ENCODE assay signal across 8 cellular contexts in the genomic region with DNA sequence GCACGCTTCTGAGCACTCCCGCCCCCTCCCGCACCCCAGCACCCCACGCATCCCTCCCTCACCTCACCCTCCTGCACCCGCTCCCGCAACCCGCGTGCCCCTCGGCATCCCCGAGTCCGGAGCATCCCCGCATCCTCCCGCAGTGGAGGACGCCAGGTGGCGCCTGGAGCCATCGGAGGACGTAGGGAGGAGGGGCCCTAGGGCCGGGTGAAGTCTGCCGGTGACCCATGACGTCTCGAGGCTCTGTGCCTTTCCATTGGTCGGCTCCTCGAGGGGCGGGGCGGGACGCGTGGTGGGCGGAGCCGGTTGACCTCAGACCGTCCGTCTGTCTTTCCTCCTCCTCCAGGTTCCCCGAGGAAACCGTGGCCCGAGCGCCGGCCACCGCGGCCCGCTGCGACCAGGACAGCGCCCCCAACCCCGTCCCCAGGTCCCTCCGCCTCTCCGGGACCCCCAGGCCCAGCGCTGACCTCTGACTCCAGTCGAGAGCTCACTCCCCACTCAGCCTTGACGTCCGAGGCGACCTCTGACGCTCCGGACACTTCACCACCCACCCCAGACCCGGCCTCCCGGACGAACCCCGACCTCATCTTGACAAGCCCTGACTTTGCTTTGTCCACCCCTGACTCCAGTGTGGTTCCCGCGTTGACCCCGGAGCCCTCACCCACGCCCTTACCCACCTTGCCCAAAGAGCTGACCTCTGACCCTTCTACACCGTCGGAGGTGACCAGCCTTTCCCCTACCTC. TPM values are rescaled to one million over a fixed set of nuclear protein-coding genes. Genes with fewer than 3 reads are reported as not detected.
A peak's percentile ranks its signal among the peaks of the same experiment; 100 is the strongest.
DNase-seq lines count a peak whose midpoint lies in the region; ATAC-seq and TF ChIP-seq lines count a peak whose summit lies in the region.

No MANE protein-coding gene starts in this region.

- H3K36me3 ChIP-seq in GM06990 (ENCODE audit: control insufficient read depth, insufficient read depth, low read length) (no peaks in the 10 kb centered on the region), thoracic aorta (no peaks in the 10 kb centered on the region)

- DNase-seq in GM06990 (ENCODE audit: extremely low read depth, insufficient read length), result peak; percentile 93
- peak; percentile 83 for DNase-seq in NB4 (ENCODE audit: low read depth)
- DNase-seq in SK-N-DZ (ENCODE audit: low spot score), result peak; percentile 74
- peak; percentile 88 for DNase-seq in activated naive CD4-positive, alpha-beta T cell treated with anti-CD3 and anti-CD28 coated beads, Interleukin-2, amount 50 U/mL, for 16 hours
- DNase-seq in glomerular endothelial cell (ENCODE audit: extremely low read depth, low read depth, low spot score), result peak; percentile 29
- peak; percentile 82 for DNase-seq in omental fat pad (ENCODE audit: low spot score)
- peak; percentile 71 for DNase-seq in thoracic aorta (ENCODE audit: low spot score)

- H3K9me3 ChIP-seq in thoracic aorta, result no peaks in the 10 kb centered on the region

- TF ChIP-seq CTCF in GM06990 (IDR thresholded peaks at IDR 0.05; ENCODE audit: insufficient read depth, low read length, poor library complexity, severe bottlenecking) (peak; percentile 93), NB4 (IDR thresholded peaks at IDR 0.05; ENCODE audit: low read depth, low read length) (peak; percentile 49), omental fat pad (IDR thresholded peaks at IDR 0.05) (peak in 1 of 3 donors; percentile 74), thoracic aorta (IDR thresholded peaks at IDR 0.05) (peak; percentile 85)

- H3K4me3 ChIP-seq in GM06990 (replicated peaks; ENCODE audit: low read depth, low read length), result peak overlapping the region; percentile 58
- H3K4me3 ChIP-seq in NB4 (ENCODE audit: low read depth, low read length), result no peak overlapping the region
- peak overlapping the region; percentile 72 for H3K4me3 ChIP-seq in thoracic aorta

- no peaks in the 10 kb centered on the region for H3K27me3 ChIP-seq in GM06990 (replicated peaks; ENCODE audit: control insufficient read depth, insufficient read depth, low read length)
- no peaks in the 10 kb centered on the region for H3K27me3 ChIP-seq in thoracic aorta (replicated peaks; ENCODE audit: insufficient read depth)

- peak overlapping the region; percentile 34 to 43 for H3K27ac ChIP-seq in thoracic aorta

- no peak for TF ChIP-seq POLR2A in NB4 (IDR thresholded peaks at IDR 0.05; ENCODE audit: extremely low read depth, insufficient read length)

- H3K4me1 ChIP-seq in thoracic aorta (ENCODE audit: control insufficient read depth in 1 of 2, low read depth in 2 of 2), result peaks cover 0 to 3% of the 10 kb centered on the region in 2 donors

- ATAC-seq in HG02571 (IDR thresholded peaks at IDR 0.05; ENCODE audit: unreplicated experiment) (peak; percentile 98), omental fat pad (ENCODE audit: low FRiP score) (peak; percentile 97), thoracic aorta (ENCODE audit: insufficient number of reproducible peaks, low FRiP score, low read depth) (peak; percentile 95)

RNA-seq across cellular contexts. Expression of gene SBK2, which starts 19.9 kb away (rescaled TPM):
- polyA plus RNA-seq in SK-N-DZ (2014; cell fraction: cytosol; rRNA removed), result not detected in 2 replicates
- polyA plus RNA-seq in SK-N-DZ (2014; cell fraction: nucleus; rRNA removed), result not detected in 2 replicates
- total RNA-seq in glomerular endothelial cell (not detected in 2 replicates), omental fat pad (under 1 TPM in 1 of 4 donors, not detected in 3; 0.56 TPM), thoracic aorta (not detected)

RNA-seq across cellular contexts. Expression of gene SBK3, which starts 28.3 kb away (rescaled TPM):
- polyA plus RNA-seq in SK-N-DZ (2014; cell fraction: cytosol; rRNA removed), result not detected in 2 replicates
- polyA plus RNA-seq in SK-N-DZ (2014; cell fraction: nucleus; rRNA removed), result not detected in 2 replicates
- 1.3 and 1.5 TPM in 2 replicates for total RNA-seq in glomerular endothelial cell
- 1 to 10 TPM in 1 of 4 donors, under 1 TPM in 2, not detected in 1; 0.36 to 1.5 (median 0.79) TPM for total RNA-seq in omental fat pad
- not detected for total RNA-seq in thoracic aorta

RNA-seq across cellular contexts. Expression of gene SSC5D, which starts 28.8 kb away (rescaled TPM):
- polyA plus RNA-seq in SK-N-DZ (2014; cell fraction: cytosol; rRNA removed), result 0.15 and 0.27 TPM in 2 replicates
- polyA plus RNA-seq in SK-N-DZ (2014; cell fraction: nucleus; rRNA removed), result 0.17 and 0.66 TPM in 2 replicates
- 2.4 and 2.9 TPM in 2 replicates for total RNA-seq in glomerular endothelial cell
- total RNA-seq in omental fat pad, result 1 to 10 TPM; 1.6 to 6.1 (median 3.5) TPM
- total RNA-seq in thoracic aorta, result 10 to 100 TPM in 1 of 2 donors, 1 to 10 TPM in 1; 4.3 to 58.3 TPM

RNA-seq across cellular contexts. Expression of gene NAT14, which starts 32.1 kb away (rescaled TPM):
- 21.2 and 40.6 TPM in 2 replicates for polyA plus RNA-seq in SK-N-DZ (2014; cell fraction: cytosol; rRNA removed)
- 95.9 and 121 TPM in 2 replicates for polyA plus RNA-seq in SK-N-DZ (2014; cell fraction: nucleus; rRNA removed)
- total RNA-seq in glomerular endothelial cell (26.4 and 42.5 TPM in 2 replicates), omental fat pad (1 to 10 TPM; 2.3 to 4.6 (median 2.6) TPM), thoracic aorta (1 to 10 TPM; 3.4 to 3.8 TPM)

RNA-seq across cellular contexts. Expression of gene ZNF628, which starts 40.6 kb away (rescaled TPM):
- polyA plus RNA-seq in SK-N-DZ (2014; cell fraction: cytosol; rRNA removed), result 0.89 and 0.93 TPM in 2 replicates
- polyA plus RNA-seq in SK-N-DZ (2014; cell fraction: nucleus; rRNA removed), result 0.79 and 1.1 TPM in 2 replicates
- 3.8 and 10.1 TPM in 2 replicates for total RNA-seq in glomerular endothelial cell
- total RNA-seq in omental fat pad, result 1 to 10 TPM; 1.7 to 6.4 (median 2.6) TPM
- total RNA-seq in thoracic aorta, result 1 to 10 TPM; 3.5 to 7.2 TPM

Comparison
In these comparisons a context has a peak if more than half of its experiments do, and no peak if none do; other contexts are left out.
1. DNase-seq: peak in every context shown above with its lines; median percentile 93 in GM06990; 88 in activated naive CD4-positive, alpha-beta T cell treated with anti-CD3 and anti-CD28 coated beads, Interleukin-2, amount 50 U/mL, for 16 hours; 83 in NB4; 82 in omental fat pad; 74 in SK-N-DZ; 71 in thoracic aorta; 29 in glomerular endothelial cell.